9 cellular contexts compared by ENCODE assay signal in the genomic region with DNA sequence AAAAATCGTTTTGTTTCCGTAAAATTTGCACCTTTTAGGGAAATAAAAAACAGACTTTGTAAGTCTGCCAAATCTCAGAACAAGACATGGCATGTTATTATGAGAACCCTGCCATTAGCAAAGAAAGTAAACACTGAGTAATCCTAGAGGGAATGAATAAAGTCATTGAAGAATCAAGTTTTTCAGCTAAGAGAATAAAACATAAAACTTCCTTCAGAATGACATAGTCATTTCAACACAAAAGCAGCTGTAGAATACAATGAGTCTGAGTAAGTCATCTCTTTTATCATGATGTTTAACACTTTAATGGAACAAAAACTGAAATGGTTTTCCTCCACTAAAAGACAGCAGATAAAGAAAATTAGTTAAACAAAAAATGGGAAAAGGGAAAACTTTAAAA. TPM values are rescaled to one million over a fixed set of nuclear protein-coding genes. Genes with fewer than 3 reads are reported as not detected.
A peak's percentile ranks its signal among the peaks of the same experiment; 100 is the strongest.
DNase-seq lines count a peak whose midpoint lies in the region; ATAC-seq and TF ChIP-seq lines count a peak whose summit lies in the region.
"Had no signal": no experiment of that assay in that cellular context is flagged by ENCODE, and none has a peak within 500 bp of the region (broad histone marks: within the 10 kb centered on the region; RNA-seq: fewer than 3 reads in every experiment).

No MANE protein-coding gene starts in this region.

- no peak for TF ChIP-seq POLR2A in sigmoid colon (IDR thresholded peaks at IDR 0.05)

- H3K36me3 ChIP-seq in RWPE2 (ENCODE audit: low read depth): peaks cover 5% of the 10 kb centered on the region
- H3K36me3 ChIP-seq in sigmoid colon: peaks cover 0 to 13% (median 0%) of the 10 kb centered on the region in 4 donors

- no peaks in the 10 kb centered on the region for H3K9me3 ChIP-seq in RWPE2 (ENCODE audit: severe bottlenecking)
- H3K9me3 ChIP-seq in sigmoid colon: no peaks in the 10 kb centered on the region

- ATAC-seq in RWPE2 (ENCODE audit: low read depth): peak; percentile 78
- no peak for ATAC-seq in GM19467 (IDR thresholded peaks at IDR 0.05; ENCODE audit: unreplicated experiment)
- ATAC-seq: activated CD8-positive, alpha-beta T cell treated with anti-CD3 and anti-CD28 coated beads for 36 hours had no signal

- 8 to 46% methylated on average over 2 of the region's 2 CpGs for WGBS in sigmoid colon, 2 donors

- DNase-seq in EL: peak; percentile 57
- no peak for DNase-seq in RWPE2 (ENCODE audit: low spot score)
- DNase-seq in fibroblast of peridontal ligament (ENCODE audit: extremely low read depth): peak; percentile 81
- DNase-seq in pulmonary artery endothelial cell (ENCODE audit: low read depth, low spot score): peak; percentile 60
- DNase-seq in KBM-7: no peak
- DNase-seq in NCI-H345 treated with DMSO at 0.1 percent for 48 hours (lab: John Stamatoyannopoulos, UW; ENCODE audit: unreplicated experiment): no peak
- no peak for DNase-seq in sigmoid colon
- DNase-seq: activated CD8-positive, alpha-beta T cell treated with anti-CD3 and anti-CD28 coated beads for 36 hours had no signal

- TF ChIP-seq CTCF in RWPE2 (IDR thresholded peaks at IDR 0.05; ENCODE audit: poor library complexity, severe bottlenecking) (no peak), sigmoid colon (IDR thresholded peaks at IDR 0.05) (no peak)

- peak overlapping the region; percentile 98 for H3K27ac ChIP-seq in RWPE2 (ENCODE audit: poor library complexity, severe bottlenecking)
- H3K27ac ChIP-seq in sigmoid colon: peak overlapping the region in 2 of 4 donors; percentile 19 to 29

- peaks cover 70% of the 10 kb centered on the region for H3K4me1 ChIP-seq in RWPE2 (ENCODE audit: insufficient read depth, poor library complexity, severe bottlenecking)
- peaks cover 0 to 59% (median 52%) of the 10 kb centered on the region in 4 donors for H3K4me1 ChIP-seq in sigmoid colon

- intact Hi-C loops in sigmoid colon (cut with DNase I): loop anchor here (1.0 kb wide), 1 partner anchor 40 kb away; no protein-coding TSS in a partner anchor

- H3K27me3 ChIP-seq in RWPE2 (ENCODE audit: insufficient read depth, poor library complexity, severe bottlenecking) (no peaks in the 10 kb centered on the region), sigmoid colon (no peaks in the 10 kb centered on the region)

- TF ChIP-seq EP300 in sigmoid colon (IDR thresholded peaks at IDR 0.05): no peak

- in situ Hi-C loops in KBM-7 (cut with MboI; ENCODE audit: low pct_unique_long_range_greater_than_20kb, low sequenced_read_pairs): no loop called here

- H3K4me3 ChIP-seq in RWPE2 (ENCODE audit: severe bottlenecking) (no peak overlapping the region), sigmoid colon (no peak overlapping the region)

RNA-seq across cellular contexts. Expression of a gene that starts 10.3 kb away (rescaled TPM):
- total RNA-seq in pulmonary artery endothelial cell (260 and 404 TPM in 2 replicates), sigmoid colon (100 to 1,000 TPM; 495 to 791 (median 604) TPM)
- polyA plus RNA-seq in sigmoid colon: 10 to 100 TPM; 62.5 to 79.8 (median 69.1) TPM

Comparison
In these comparisons a context has a peak if more than half of its experiments do, and no peak if none do; other contexts are left out.
1. DNase-seq: peak in EL (single experiment), fibroblast of peridontal ligament (single experiment) and pulmonary artery endothelial cell (single experiment); none in RWPE2 (single experiment), KBM-7 (single experiment), NCI-H345 treated with DMSO at 0.1 percent for 48 hours (single experiment) and sigmoid colon (single experiment).